Comparison of ENCODE assay signal across 12 cellular contexts in genomic region chr2:101722878-101723277, GRCh38. TPM values are rescaled to one million over a fixed set of nuclear protein-coding genes. Genes with fewer than 3 reads are reported as not detected.
DNase-seq lines count a peak whose midpoint lies in the region; ATAC-seq, FAIRE-seq and TF ChIP-seq lines count a peak whose summit lies in the region.
"Had no signal": no experiment of that assay in that cellular context is flagged by ENCODE, and none has a peak within 500 bp of the region (broad histone marks: within the 10 kb centered on the region; RNA-seq: fewer than 3 reads in every experiment).

No MANE protein-coding gene starts in this region.

- H3K9me2 ChIP-seq in OCI-LY7 (ENCODE audit: insufficient read depth, low read length) = no peaks in the 10 kb centered on the region

- H3K27ac ChIP-seq in OCI-LY7 (ENCODE audit: low read depth, low read length, poor library complexity, severe bottlenecking) = peak overlapping the region; percentile 7
- peak overlapping the region in 44 of 59 donors; percentile 1 to 72 (median 44) for H3K27ac ChIP-seq in dorsolateral prefrontal cortex
- peak overlapping the region; percentile 52 for H3K27ac ChIP-seq in temporal lobe (ENCODE audit: low read depth, low read length)
- H3K27ac ChIP-seq in small intestine (ENCODE audit: low read depth in 1 of 2, low read length in 1 of 2) = no peak overlapping the region
- H3K27ac ChIP-seq: ascending aorta, coronary artery had no signal

- H3K4me1 ChIP-seq in OCI-LY7 (ENCODE audit: insufficient read depth, low read length, poor library complexity, severe bottlenecking) = peaks cover 84% of the 10 kb centered on the region
- peaks cover 0 to 10% of the 10 kb centered on the region in 2 donors for H3K4me1 ChIP-seq in small intestine (ENCODE audit: control insufficient read depth in 2 of 2, insufficient read depth in 1 of 2, low read depth in 1 of 2, low read length in 1 of 2)

- no peak overlapping the region for H2AFZ ChIP-seq in OCI-LY7 (ENCODE audit: low read length)

- peaks cover 99% of the 10 kb centered on the region for H3K79me2 ChIP-seq in OCI-LY7 (ENCODE audit: insufficient read depth, low read depth, low read length)

- ATAC-seq in activated T-cell treated with anti-CD3 and anti-CD28 coated beads, Interleukin-2, amount 50 U/mL, for 4 hours = no peak
- ATAC-seq in sciatic nerve = no peak

- POLR2A ChIA-PET in OCI-LY7 (lab: Charles Lee) = interaction anchor here (0.8 to 6.4 kb wide), 3 partner anchors 9 to 22 kb away, joined by 3 to 77 read pairs (median 4); no protein-coding TSS in a partner anchor

- H3K4me1 Mint-ChIP-seq in activated T-cell treated with anti-CD3 and anti-CD28 coated beads, Interleukin-2, amount 50 U/mL, for 4 hours (ENCODE audit: low read depth) = peaks cover 92% of the 10 kb centered on the region

- BruUV-seq in OCI-LY7 (replicated peaks; lab: Mats Ljungman, UMichigan) = no TSS peak

- CTCF ChIA-PET in OCI-LY7 (lab: Charles Lee; ENCODE audit: unreplicated experiment) = no interaction called here

- H3K4me2 ChIP-seq in OCI-LY7 (ENCODE audit: low read length) = peak overlapping the region; percentile 9; the same call in 1 of the 2 replicates

- TF ChIP-seq CTCF in OCI-LY7 (conservative IDR thresholded peaks at IDR 0.05; ENCODE audit: low read length) (no peak), dorsolateral prefrontal cortex (IDR thresholded peaks at IDR 0.05 in 54 of 56, conservative IDR thresholded peaks at IDR 0.05 in 2 of 56; ENCODE audit: low read depth in 1 of 56, partially characterized antibody in 56 of 56) (no peak)

- H3K4me3 ChIP-seq in OCI-LY7 (ENCODE audit: low read depth, low read length, poor library complexity, severe bottlenecking) = no peak overlapping the region
- H3K4me3 ChIP-seq in dorsolateral prefrontal cortex = no peak overlapping the region
- H3K4me3 ChIP-seq in small intestine (ENCODE audit: low read depth in 1 of 2, low read length in 2 of 2) = no peak overlapping the region
- H3K4me3 ChIP-seq: ascending aorta, coronary artery had no signal

- intact Hi-C loops in OCI-LY7 (cut with micrococcal nuclease; ENCODE audit: unreplicated experiment) = no loop called here
- intact Hi-C loops in dorsolateral prefrontal cortex (cut with DNase I) = no loop called here
- intact Hi-C loops in cardiac septum (cut with DNase I) = no loop called here
- intact Hi-C loops in sciatic nerve (cut with DNase I) = no loop called here

- DNase-seq in activated T-cell treated with anti-CD3 and anti-CD28 coated beads, Interleukin-2, amount 50 U/mL, for 4 hours = no peak
- DNase-seq in activated T-cell treated with anti-CD3 and anti-CD28 coated beads, Interleukin-2, amount 50 U/mL, for 1 hour = no peak
- DNase-seq in OCI-LY7 (ENCODE audit: low spot score) (no peak), dorsolateral prefrontal cortex (no peak), small intestine (no peak), cardiac septum (ENCODE audit: low spot score) (no peak), sciatic nerve (ENCODE audit: low spot score) (no peak)
- DNase-seq: activated CD4-positive, CD25-positive, alpha-beta regulatory T cell; NCI-H187 had no signal

- no peaks in the 10 kb centered on the region for H3K27me3 Mint-ChIP-seq in activated T-cell treated with anti-CD3 and anti-CD28 coated beads, Interleukin-2, amount 50 U/mL, for 4 hours (ENCODE audit: low read depth)

- peaks cover 9% of the 10 kb centered on the region; the same call in 1 of the 2 replicates for H4K20me1 ChIP-seq in OCI-LY7 (ENCODE audit: insufficient read depth, low read length)

- H3K36me3 ChIP-seq in OCI-LY7 (ENCODE audit: insufficient read depth, low read length) (peaks cover 59% of the 10 kb centered on the region), small intestine (ENCODE audit: control insufficient read depth in 2 of 2, insufficient read depth in 2 of 2, low read length in 2 of 2) (no peaks in the 10 kb centered on the region)
- H3K36me3 ChIP-seq: ascending aorta had no signal

- H3K27me3 ChIP-seq in dorsolateral prefrontal cortex = no peaks in the 10 kb centered on the region
- no peaks in the 10 kb centered on the region for H3K27me3 ChIP-seq in small intestine (ENCODE audit: control insufficient read depth in 2 of 2, insufficient read depth in 2 of 2, low read length in 2 of 2)
- H3K27me3 ChIP-seq: ascending aorta had no signal

- peaks cover 23% of the 10 kb centered on the region; the same call in 1 of the 2 replicates for H3K9me3 ChIP-seq in OCI-LY7 (ENCODE audit: low read length)
- H3K9me3 ChIP-seq in small intestine (ENCODE audit: control insufficient read depth, low read depth) = no peaks in the 10 kb centered on the region
- H3K9me3 ChIP-seq: ascending aorta had no signal

- peaks cover 11% of the 10 kb centered on the region for H3K36me3 Mint-ChIP-seq in activated T-cell treated with anti-CD3 and anti-CD28 coated beads, Interleukin-2, amount 50 U/mL, for 4 hours (ENCODE audit: insufficient read depth)

- H3K4me3 Mint-ChIP-seq in activated T-cell treated with anti-CD3 and anti-CD28 coated beads, Interleukin-2, amount 50 U/mL, for 4 hours = peak overlapping the region; percentile 20

- 73 to 93% (median 85%) methylated on average over 4 of the region's 4 CpGs for WGBS in small intestine, 3 donors

- peaks cover 12% of the 10 kb centered on the region for H3K9me3 Mint-ChIP-seq in activated T-cell treated with anti-CD3 and anti-CD28 coated beads, Interleukin-2, amount 50 U/mL, for 4 hours

- no peak for FAIRE-seq in small intestine (lab: Jason Lieb, UNC)

RNA-seq across cellular contexts. Expression of gene MAP4K4, which starts 25.4 kb away (rescaled TPM):
- total RNA-seq in activated T-cell treated with anti-CD3 and anti-CD28 coated beads, Interleukin-2, amount 50 U/mL, for 4 hours = 10 to 100 TPM; 30.7 to 36.9 (median 34.7) TPM
- total RNA-seq in OCI-LY7 (2014; rRNA removed; shearing (Covaris generic)) = 67.2 and 74.0 TPM in 2 replicates
- total RNA-seq in OCI-LY7 (2022) = 181 and 206 TPM in 2 replicates
- 100 to 1,000 TPM; 137 to 701 (median 262) TPM for total RNA-seq in dorsolateral prefrontal cortex
- total RNA-seq in temporal lobe = 169 TPM
- 10 to 100 TPM in 1 of 3 donors, 1 to 10 TPM in 2; 8.5 to 18.1 (median 9.5) TPM for polyA plus RNA-seq in small intestine
- 135 TPM for total RNA-seq in cardiac septum
- 140 TPM for total RNA-seq in sciatic nerve

Comparison
In these comparisons a context has a peak if more than half of its experiments do, and no peak if none do; other contexts are left out.
1. H3K27ac ChIP-seq: peak in OCI-LY7 (single experiment), dorsolateral prefrontal cortex (44 of 59) and temporal lobe (single experiment); none in small intestine (0 of 2).